In the genomic region with DNA sequence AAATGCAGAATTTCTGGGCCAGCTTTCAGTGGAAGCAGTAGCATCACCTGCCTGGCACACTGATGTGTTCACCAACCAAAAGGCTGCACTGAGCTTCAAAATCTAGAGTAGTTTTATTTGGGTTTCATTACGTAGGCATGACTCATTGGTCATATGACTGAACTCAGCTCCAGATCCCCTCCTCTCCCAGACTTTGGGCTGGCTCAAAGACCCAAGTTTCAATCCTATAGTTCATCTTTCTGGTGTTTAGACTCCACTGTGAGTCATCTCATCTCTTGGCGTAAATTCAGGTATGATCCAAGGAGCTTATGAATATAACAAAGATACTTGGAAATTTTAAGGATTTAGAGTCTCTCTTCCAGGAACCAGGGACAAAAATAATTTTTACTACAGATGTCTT, we compare ENCODE assay signal across 8 cellular contexts. TPM values are rescaled to one million over a fixed set of nuclear protein-coding genes. Genes with fewer than 3 reads are reported as not detected.
DNase-seq lines count a peak whose midpoint lies in the region; TF ChIP-seq lines count a peak whose summit lies in the region.

No MANE protein-coding gene starts in this region.

- H2BK5ac ChIP-seq in mesendoderm (ENCODE audit: low read length) = no peak overlapping the region

- H3F3A ChIP-seq in MM.1S (ENCODE audit: insufficient read depth, low read length) = no peaks in the 10 kb centered on the region

- H3K4ac ChIP-seq in mesendoderm (ENCODE audit: low read depth, low read length) = no peak overlapping the region

- no peak overlapping the region for H2AK5ac ChIP-seq in mesendoderm (ENCODE audit: low read length)

- no CpG with 5 or more reads among the region's 2 CpGs for WGBS in mesendoderm (ENCODE audit: extremely low coverage, insufficient coverage, low lambda C conversion rate)

- H3K79me2 ChIP-seq in mesendoderm (ENCODE audit: control insufficient read depth, insufficient read depth, low read length) = no peaks in the 10 kb centered on the region
- peaks cover 11% of the 10 kb centered on the region for H3K79me2 ChIP-seq in MM.1S (ENCODE audit: low read length)

- DNase-seq in AG08396 (ENCODE audit: low spot score) (peak; percentile 87), HFF-Myc (ENCODE audit: extremely low read depth, low read depth) (peak; percentile 91), astrocyte of the hippocampus (ENCODE audit: low read depth, low spot score) (peak; percentile 92), mesendoderm (peak; percentile 11), DMS153 (lab: John Stamatoyannopoulos, UW) (no peak), D341Med (ENCODE audit: low spot score) (no peak), DMS153 treated with DMSO at 0.1 percent for 48 hours (lab: John Stamatoyannopoulos, UW; ENCODE audit: unreplicated experiment) (no peak), MM.1S (no peak)

- H3K9ac ChIP-seq in mesendoderm (ENCODE audit: low read length) (no peak overlapping the region), MM.1S (ENCODE audit: low read length) (no peak overlapping the region)

- H3K36me3 ChIP-seq in mesendoderm (ENCODE audit: control insufficient read depth, insufficient read depth, low read length) = no peaks in the 10 kb centered on the region
- H3K36me3 ChIP-seq in MM.1S (replicated peaks; ENCODE audit: insufficient read depth, low read length) = no peaks in the 10 kb centered on the region

- no peaks in the 10 kb centered on the region for H3K9me3 ChIP-seq in MM.1S (replicated peaks; ENCODE audit: insufficient read depth, low read length)

- no peaks in the 10 kb centered on the region for H3K4me1 ChIP-seq in mesendoderm (ENCODE audit: control insufficient read depth, low read depth, low read length)
- H3K4me1 ChIP-seq in MM.1S (ENCODE audit: low read length) = no peaks in the 10 kb centered on the region

- H2BK120ac ChIP-seq in mesendoderm (ENCODE audit: low read depth, low read length) = no peak overlapping the region

- H4K20me1 ChIP-seq in MM.1S (ENCODE audit: insufficient read depth, low read length) = no peaks in the 10 kb centered on the region

- H3K4me3 ChIP-seq in HFF-Myc (replicated peaks; ENCODE audit: low read depth, low read length) (no peak overlapping the region), mesendoderm (ENCODE audit: low read length) (no peak overlapping the region), MM.1S (ENCODE audit: low read length) (no peak overlapping the region)

- no peak overlapping the region for H4K8ac ChIP-seq in mesendoderm (ENCODE audit: low read depth, low read length)

- H3K4me2 ChIP-seq in mesendoderm (ENCODE audit: low read length) (no peak overlapping the region), MM.1S (ENCODE audit: low read depth, low read length) (no peak overlapping the region)

- no peak overlapping the region for H2AFZ ChIP-seq in MM.1S (ENCODE audit: low read length)

- no peak for TF ChIP-seq CTCF in HFF-Myc (IDR thresholded peaks at IDR 0.05; ENCODE audit: low read depth, low read length, missing control alignments)
- TF ChIP-seq CTCF in MM.1S (IDR thresholded peaks at IDR 0.05; ENCODE audit: low read length) = no peak

- no peak overlapping the region for H3K27ac ChIP-seq in mesendoderm (ENCODE audit: low read depth, low read length)
- no peak overlapping the region for H3K27ac ChIP-seq in MM.1S (ENCODE audit: low read length)

- no peaks in the 10 kb centered on the region for H3K79me1 ChIP-seq in mesendoderm (ENCODE audit: low read length)

- no peaks in the 10 kb centered on the region for H3K9me2 ChIP-seq in MM.1S (replicated peaks; ENCODE audit: insufficient read depth, low read length)

- H3K56ac ChIP-seq in mesendoderm (ENCODE audit: low read length) = no peak overlapping the region

- H4K5ac ChIP-seq in mesendoderm (ENCODE audit: low read length) = no peak overlapping the region

- H3K27me3 ChIP-seq in mesendoderm (ENCODE audit: insufficient read depth, low read length, poor library complexity) = no peaks in the 10 kb centered on the region
- no peaks in the 10 kb centered on the region for H3K27me3 ChIP-seq in MM.1S (replicated peaks; ENCODE audit: insufficient read depth, low read length)

- no peak overlapping the region for H2BK15ac ChIP-seq in mesendoderm (replicated peaks; ENCODE audit: low read depth)

- H3K23ac ChIP-seq in mesendoderm (ENCODE audit: low read length) = no peak overlapping the region

- H3K18ac ChIP-seq in mesendoderm (ENCODE audit: low read length) = no peak overlapping the region

RNA-seq across cellular contexts. Expression of gene ZMYM5, which starts 17.7 kb away (rescaled TPM):
- polyA plus RNA-seq in mesendoderm (2013, experiment 1 of 2) = 8.9 TPM
- polyA plus RNA-seq in mesendoderm (2013, experiment 2 of 2) = 8.6 TPM

Comparison
In these comparisons a context has a peak if more than half of its experiments do, and no peak if none do; other contexts are left out.
1. DNase-seq: peak in AG08396 (single experiment), HFF-Myc (single experiment), astrocyte of the hippocampus (single experiment) and mesendoderm (single experiment); none in DMS153 (single experiment), D341Med (single experiment), DMS153 treated with DMSO at 0.1 percent for 48 hours (single experiment) and MM.1S (single experiment).